In the genomic region with DNA sequence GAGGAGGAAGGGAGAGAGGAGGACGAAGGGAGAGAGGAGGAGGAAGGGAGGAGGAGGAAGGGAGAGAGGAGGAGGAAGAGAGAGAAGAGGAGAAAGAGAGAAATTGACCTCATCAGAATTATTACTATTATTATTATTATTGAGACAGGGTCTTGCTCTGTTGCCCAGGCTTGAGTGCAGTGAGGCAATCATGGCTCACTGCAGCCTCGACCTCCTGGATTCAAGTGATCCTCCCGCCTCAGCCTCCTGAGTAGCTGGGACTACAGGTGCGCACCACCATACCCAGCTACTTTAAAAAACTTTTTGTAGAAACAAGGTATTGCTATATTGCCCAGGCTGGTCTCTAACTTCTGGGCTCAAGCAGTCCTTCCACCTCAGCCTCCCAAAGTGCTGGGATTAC, we compare ENCODE assay signal across 14 cellular contexts. TPM values are rescaled to one million over a fixed set of nuclear protein-coding genes. Genes with fewer than 3 reads are reported as not detected.
"Had no signal": no experiment of that assay in that cellular context is flagged by ENCODE, and none has a peak within 500 bp of the region (broad histone marks: within the 10 kb centered on the region; RNA-seq: fewer than 3 reads in every experiment).

No MANE protein-coding gene starts in this region.

RNA-seq across cellular contexts. Expression of a gene that starts 39.2 kb away (rescaled TPM):
- total RNA-seq: activated B cell treated with CpG ODN at 0.5 μM for 24 hours; activated CD4-positive, alpha-beta memory T cell treated with anti-CD3 and anti-CD28 coated beads for 36 hours; activated CD4-positive, alpha-beta T cell treated with anti-CD3 and anti-CD28 coated beads, Interleukin-2, amount 10 ng/mL, durations not matched to agents 24 days and 14 days; activated CD8-positive, alpha-beta memory T cell treated with anti-CD3 and anti-CD28 coated beads for 36 hours; activated CD8-positive, alpha-beta T cell treated with anti-CD3 and anti-CD28 coated beads for 36 hours; activated naive CD4-positive, alpha-beta T cell treated with anti-CD3 and anti-CD28 coated beads for 36 hours; activated naive CD4-positive, alpha-beta T cell treated with anti-CD3 and anti-CD28 coated beads, Interleukin-2, amount 50 U/mL, for 72 hours; activated naive CD8-positive, alpha-beta T cell treated with anti-CD3 and anti-CD28 coated beads for 36 hours; activated T-helper 2 cell treated with anti-CD3 and anti-CD28 coated beads, Interferon-gamma antibody, Interleukin-2, Interleukin-4, amounts not matched to agents 10 μg/mL and 5 μg/mL and 100 μg/mL, durations not matched to agents 14 hours and 24 hours and 36 hours; aorta; astrocyte; body of pancreas; breast epithelium; cardiac septum had no signal
- polyA plus RNA-seq: aorta had no signal
